ENCODE assay signal across 3 cellular contexts in genomic region chr19:33216198-33216830, GRCh38.
TF ChIP-seq lines count a peak whose summit lies in the region.

No MANE protein-coding gene starts in this region.

TF ChIP-seq in A549, 52 proteins besides CTCF, POLR2A, EP300 and RAD21:
- TF ChIP-seq HOXB13 (CRISPR knock-in tag; IDR thresholded peaks at IDR 0.05; ENCODE audit: low read depth) (no peak), MAFK (IDR thresholded peaks at IDR 0.05; ENCODE audit: partially characterized antibody) (no peak), JUNB (IDR thresholded peaks at IDR 0.05) (no peak), ZFP36 (IDR thresholded peaks at IDR 0.05; ENCODE audit: borderline replicate concordance, partially characterized antibody) (no peak)

TF ChIP-seq in IMR-90, 13 proteins besides CTCF, POLR2A, EP300 and RAD21:
- no peak for TF ChIP-seq NFE2L2 (IDR thresholded peaks at IDR 0.05; ENCODE audit: low read depth, low read length)
- TF ChIP-seq CEBPB (IDR thresholded peaks at IDR 0.05; ENCODE audit: low read depth, low read length) = no peak
- TF ChIP-seq RFX5 (IDR thresholded peaks at IDR 0.05; ENCODE audit: low read depth, low read length) = no peak
- TF ChIP-seq ELK1 (IDR thresholded peaks at IDR 0.05; ENCODE audit: borderline replicate concordance, low read depth, low read length) = no peak
- no peak for TF ChIP-seq USF2 (IDR thresholded peaks at IDR 0.05; ENCODE audit: low read depth, low read length)
- no peak for TF ChIP-seq BHLHE40 (IDR thresholded peaks at IDR 0.05; ENCODE audit: low read depth, low read length)
- no peak for TF ChIP-seq MXI1 (IDR thresholded peaks at IDR 0.05; ENCODE audit: borderline replicate concordance, low read depth, low read length)
- TF ChIP-seq MAFK (IDR thresholded peaks at IDR 0.05; ENCODE audit: low read depth, low read length) = no peak
- no peak for TF ChIP-seq SMC3 (IDR thresholded peaks at IDR 0.05; ENCODE audit: low read depth, low read length)
- no peak for TF ChIP-seq FOS (IDR thresholded peaks at IDR 0.05; ENCODE audit: low read depth, low read length)
- no peak for TF ChIP-seq CHD1 (IDR thresholded peaks at IDR 0.05; ENCODE audit: low read depth, low read length)

TF ChIP-seq in H1, 55 proteins besides CTCF, POLR2A, EP300 and RAD21:
- TF ChIP-seq E2F6 (IDR thresholded peaks at IDR 0.05) (no peak), TBP (IDR thresholded peaks at IDR 0.05; ENCODE audit: low read depth, low read length) (no peak), SIN3A (conservative IDR thresholded peaks at IDR 0.05 in 1 of 2, IDR thresholded peaks at IDR 0.05 in 1 of 2; ENCODE audit: low read depth in 1 of 2, low read length in 2 of 2) (no peak), SP2 (IDR thresholded peaks at IDR 0.05; ENCODE audit: low read length) (no peak), NANOG (IDR thresholded peaks at IDR 0.05; ENCODE audit: insufficient read depth, low read depth, low read length, poor library complexity, severe bottlenecking) (no peak), SUZ12 (IDR thresholded peaks at IDR 0.05; ENCODE audit: low read length) (no peak), TEAD4 (IDR thresholded peaks at IDR 0.05; ENCODE audit: low read depth, low read length) (no peak), SRF (IDR thresholded peaks at IDR 0.05; ENCODE audit: low read depth, low read length) (no peak), CTBP2 (IDR thresholded peaks at IDR 0.05; ENCODE audit: borderline replicate concordance, insufficient read depth, insufficient read length, low read length) (no peak), MAFK (IDR thresholded peaks at IDR 0.05; ENCODE audit: low read depth, low read length) (no peak), GABPA (IDR thresholded peaks at IDR 0.05; ENCODE audit: borderline replicate concordance, insufficient read depth, low read length) (no peak)
TF ChIP-seq in H1: peak in this region for 0.
